In the genomic region with DNA sequence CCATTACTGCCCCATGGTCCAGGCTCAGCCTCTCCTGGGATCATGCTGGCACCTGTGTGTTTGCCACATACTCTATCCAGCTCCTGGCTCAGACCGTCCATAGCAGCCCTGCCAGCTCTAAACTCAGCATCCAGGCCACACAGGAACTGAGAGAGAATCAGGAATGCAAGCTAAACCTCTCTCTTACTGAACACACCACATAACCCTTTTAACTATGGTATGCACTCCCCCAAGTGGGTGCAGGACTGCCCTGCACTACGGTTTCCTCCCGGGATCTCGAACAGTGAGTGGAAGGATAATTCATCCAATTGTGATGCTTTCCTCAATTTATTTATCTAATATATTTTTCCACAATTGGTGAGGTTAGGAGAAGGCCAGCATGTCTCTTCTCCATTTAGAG, we compare ENCODE assay signal across 18 cellular contexts. TPM values are rescaled to one million over a fixed set of nuclear protein-coding genes. Genes with fewer than 3 reads are reported as not detected.
A peak's percentile ranks its signal among the peaks of the same experiment; 100 is the strongest.
DNase-seq lines count a peak whose midpoint lies in the region; ATAC-seq, FAIRE-seq and TF ChIP-seq lines count a peak whose summit lies in the region.
"Had no signal": no experiment of that assay in that cellular context is flagged by ENCODE, and none has a peak within 500 bp of the region (broad histone marks: within the 10 kb centered on the region; RNA-seq: fewer than 3 reads in every experiment).

No MANE protein-coding gene starts in this region.

- no TSS peak for BruUV-seq in HepG2 (replicated peaks; lab: Mats Ljungman, UMichigan)

- DNase-seq in DND-41 (no peak), HT1080 (ENCODE audit: low read depth) (peak; percentile 29), adipocyte (ENCODE audit: low read depth) (peak; percentile 3), HepG2 (ENCODE audit: low spot score) (no peak), urothelium cell line (ENCODE audit: low spot score) (no peak), body of pancreas (no peak), NCI-H1436 treated with DMSO at 0.1 percent for 48 hours (lab: John Stamatoyannopoulos, UW) (no peak), immature natural killer cell (no peak)
- DNase-seq: esophagus squamous epithelium; NCI-H1048; NCI-H2171; NK-92 treated with Interleukin-12 subunit alpha and Interleukin-12 subunit beta, amount 100 ng/mL, for 24 hours had no signal

- H3K36me3 ChIP-seq in DND-41 (ENCODE audit: insufficient read depth, low read length) (no peaks in the 10 kb centered on the region), adipocyte (ENCODE audit: control insufficient read depth, insufficient read depth, low read length, severe bottlenecking) (no peaks in the 10 kb centered on the region), HepG2 (replicated peaks in 1 of 2; ENCODE audit: control insufficient read depth in 1 of 2, insufficient read depth in 2 of 2, low read length in 2 of 2) (no peaks in the 10 kb centered on the region), body of pancreas (replicated peaks in 1 of 2; ENCODE audit: insufficient read depth in 1 of 2, low read depth in 2 of 2) (no peaks in the 10 kb centered on the region)
- H3K36me3 ChIP-seq: ascending aorta, esophagus squamous epithelium, SJSA1 had no signal

- peaks cover 0 to 4% (median 2%) of the 10 kb centered on the region in 3 donors for H3K27me3 Mint-ChIP-seq in immature natural killer cell (ENCODE audit: low read depth in 3 of 3)

- POLR2A ChIA-PET in HepG2 (lab: Yijun Ruan, JAX), result no interaction called here

- no peak for TF ChIP-seq RAD21 in HepG2 (CRISPR knock-in tag; IDR thresholded peaks at IDR 0.05)

- TF ChIP-seq POLR2A in HepG2 (IDR thresholded peaks at IDR 0.05; ENCODE audit: insufficient read depth in 1 of 2, low read depth in 2 of 2, low read length in 2 of 2) (no peak), body of pancreas (IDR thresholded peaks at IDR 0.05) (no peak)

- no peak overlapping the region for H3K27ac Mint-ChIP-seq in immature natural killer cell
- H3K27ac Mint-ChIP-seq: CD14-positive monocyte, progenitor cell of endocrine pancreas had no signal

- no peak for ATAC-seq in DND-41 (ENCODE audit: insufficient read depth, low read depth)
- ATAC-seq in HepG2, result peak; percentile 79
- ATAC-seq in body of pancreas, result no peak
- ATAC-seq: left lobe of liver had no signal

- H3K79me2 ChIP-seq in DND-41 (ENCODE audit: insufficient read depth, low read length), result no peaks in the 10 kb centered on the region
- no peaks in the 10 kb centered on the region for H3K79me2 ChIP-seq in HepG2 (ENCODE audit: insufficient read depth, low read length)

- H4K20me1 ChIP-seq in DND-41 (ENCODE audit: insufficient read depth, low read length) (no peaks in the 10 kb centered on the region), HepG2 (ENCODE audit: insufficient read depth, low read length) (no peaks in the 10 kb centered on the region)

- H2AFZ ChIP-seq in DND-41 (ENCODE audit: low read depth, low read length), result no peak overlapping the region
- H2AFZ ChIP-seq in HepG2 (ENCODE audit: low read length), result no peak overlapping the region

- no peak overlapping the region for H3K4me3 ChIP-seq in DND-41 (ENCODE audit: low read depth in 1 of 2, low read length in 2 of 2)
- H3K4me3 ChIP-seq in adipocyte (ENCODE audit: low read length), result no peak overlapping the region
- no peak overlapping the region for H3K4me3 ChIP-seq in HepG2 (replicated peaks in 1 of 3; ENCODE audit: insufficient read depth in 1 of 3, low read depth in 2 of 3, low read length in 3 of 3)
- no peak overlapping the region for H3K4me3 ChIP-seq in body of pancreas
- H3K4me3 ChIP-seq: ascending aorta, esophagus squamous epithelium, SJSA1 had no signal

- no peak overlapping the region for H3K4me2 ChIP-seq in DND-41 (ENCODE audit: insufficient read depth, low read length)
- no peak overlapping the region for H3K4me2 ChIP-seq in HepG2 (ENCODE audit: low read depth, low read length)

- H3K36me3 Mint-ChIP-seq in immature natural killer cell, result peaks cover 0 to 3% (median 0%) of the 10 kb centered on the region in 3 donors
- H3K36me3 Mint-ChIP-seq: CD14-positive monocyte had no signal

- H3K9ac ChIP-seq in DND-41 (ENCODE audit: low read depth, low read length), result no peak overlapping the region
- H3K9ac ChIP-seq in adipocyte (ENCODE audit: low read length), result no peak overlapping the region
- no peak overlapping the region for H3K9ac ChIP-seq in HepG2 (ENCODE audit: insufficient read depth, low read depth, low read length)

- no peak for TF ChIP-seq EP300 in HepG2 (IDR thresholded peaks at IDR 0.05; ENCODE audit: low read depth in 2 of 2, low read length in 2 of 2)
- TF ChIP-seq EP300 in HepG2 (CRISPR knock-in tag; IDR thresholded peaks at IDR 0.05; ENCODE audit: borderline replicate concordance), result no peak

- CTCF ChIA-PET in HepG2 (lab: Yijun Ruan, JAX; ENCODE audit: low intra/inter-chr PET ratio, low total read pairs), result no interaction called here

- H3K27me3 ChIP-seq in DND-41 (ENCODE audit: insufficient read depth, low read length, poor library complexity) (peaks cover 16% of the 10 kb centered on the region), adipocyte (replicated peaks; ENCODE audit: control insufficient read depth, insufficient read depth, low read length) (peaks cover 14% of the 10 kb centered on the region), HepG2 (ENCODE audit: control insufficient read depth in 1 of 2, insufficient read depth in 2 of 2, low read length in 2 of 2) (no peaks in the 10 kb centered on the region), body of pancreas (no peaks in the 10 kb centered on the region)
- H3K27me3 ChIP-seq: ascending aorta had no signal

- H3K9me3 Mint-ChIP-seq in immature natural killer cell, result no peaks in the 10 kb centered on the region

- no peak overlapping the region for H3K4me3 Mint-ChIP-seq in immature natural killer cell

- FAIRE-seq in HepG2 (lab: Jason Lieb, UNC) (no peak), urothelium cell line (lab: Jason Lieb, UNC) (no peak)
- FAIRE-seq: GM18507 had no signal

- no peak overlapping the region for H3K27ac ChIP-seq in DND-41 (ENCODE audit: low read length)
- H3K27ac ChIP-seq in HepG2 (ENCODE audit: extremely low read length, insufficient read depth, low read length), result no peak overlapping the region
- H3K27ac ChIP-seq in body of pancreas, result no peak overlapping the region
- H3K27ac ChIP-seq: ascending aorta, esophagus squamous epithelium, SJSA1 had no signal

- H3K9me3 ChIP-seq in DND-41 (ENCODE audit: insufficient read depth, low read length, severe bottlenecking) (no peaks in the 10 kb centered on the region), adipocyte (ENCODE audit: control insufficient read depth, low read length) (no peaks in the 10 kb centered on the region), HepG2 (ENCODE audit: low read length) (no peaks in the 10 kb centered on the region), body of pancreas (no peaks in the 10 kb centered on the region)
- H3K9me3 ChIP-seq: ascending aorta, esophagus squamous epithelium, SJSA1 had no signal

- in situ Hi-C loops in HepG2 (cut with HindIII; ENCODE audit: extremely low pct_ligation_motif_present, low pct_unique_long_range_greater_than_20kb), result no loop called here

- peaks cover 22 to 25% of the 10 kb centered on the region in 2 donors for H3K4me1 Mint-ChIP-seq in immature natural killer cell

- TF ChIP-seq CTCF in DND-41 (IDR thresholded peaks at IDR 0.05; ENCODE audit: borderline replicate concordance, extremely low read depth, low read length, poor library complexity, severe bottlenecking) (peak; percentile 23), HepG2 (CRISPR knock-in tag; IDR thresholded peaks at IDR 0.05) (peak; percentile 41), body of pancreas (IDR thresholded peaks at IDR 0.05) (no peak)

- intact Hi-C loops in HepG2 (cut with micrococcal nuclease; ENCODE audit: unreplicated experiment), result no loop called here
- intact Hi-C loops in body of pancreas (cut with DNase I), result no loop called here

- no peaks in the 10 kb centered on the region for H3K4me1 ChIP-seq in DND-41 (ENCODE audit: insufficient read depth, low read length)
- peaks cover 11% of the 10 kb centered on the region for H3K4me1 ChIP-seq in adipocyte (ENCODE audit: control insufficient read depth, insufficient read depth, low read length)
- H3K4me1 ChIP-seq in HepG2 (ENCODE audit: insufficient read depth, low read length), result no peaks in the 10 kb centered on the region
- no peaks in the 10 kb centered on the region for H3K4me1 ChIP-seq in body of pancreas
- H3K4me1 ChIP-seq: ascending aorta, esophagus squamous epithelium, SJSA1 had no signal

- WGBS in HepG2 (ENCODE audit: low lambda C conversion rate), result 1% methylated on average over 4 of the region's 4 CpGs
- WGBS in body of pancreas, 2 donors, result 77 to 90% methylated on average over 4 of the region's 4 CpGs

TF ChIP-seq in HepG2, 621 proteins besides CTCF, POLR2A, EP300 and RAD21:
- peak; percentile 40 for TF ChIP-seq STAG1 (CRISPR knock-in tag; IDR thresholded peaks at IDR 0.05)
- no peak for TF ChIP-seq DNMT3B (CRISPR knock-in tag; conservative IDR thresholded peaks at IDR 0.05)
TF ChIP-seq in HepG2: peak in this region for 1.

RNA-seq across cellular contexts. Expression of gene ZNF800, which starts 17.1 kb away (rescaled TPM):
- 12.8 and 24.9 TPM in 2 replicates for total RNA-seq in HT1080 (2014; rRNA removed; shearing (Covaris generic))
- 17.4 and 24.2 TPM in 2 replicates for polyA plus RNA-seq in HT1080 (2015; cell fraction: cytosol; rRNA removed)
- polyA plus RNA-seq in HT1080 (2015; cell fraction: nucleus; rRNA removed), result 43.7 and 48.6 TPM in 2 replicates
- total RNA-seq in HepG2 (2016; rRNA removed; fragmentation: Illumina TruSeq; extraction: Trizol) (12.7 and 13.7 TPM in 2 replicates), body of pancreas (10 to 100 TPM; 20.0 to 23.7 TPM)
- 3.6 and 6.0 TPM in 2 replicates for total RNA-seq in HepG2 (2016; cell fraction: cytosol; rRNA removed; fragmentation: Illumina TruSeq; extraction: Trizol; ENCODE audit: low read depth)
- total RNA-seq in HepG2 (2016; cell fraction: insoluble cytoplasmic fraction; rRNA removed; fragmentation: Illumina TruSeq; extraction: Trizol), result 12.3 and 16.2 TPM in 2 replicates
- total RNA-seq in HepG2 (2016; cell fraction: membrane; rRNA removed; fragmentation: Illumina TruSeq; extraction: Trizol), result 8.6 and 10.9 TPM in 2 replicates
- 19.8 and 22.2 TPM in 2 replicates for total RNA-seq in HepG2 (2016; cell fraction: nucleus; rRNA removed; fragmentation: Illumina TruSeq; extraction: Trizol)
- polyA plus RNA-seq in HepG2 (2011; rRNA removed) (5.3 and 7.1 TPM in 2 replicates), immature natural killer cell (10 to 100 TPM; 32.6 to 67.8 (median 33.4) TPM)
- 2.1 and 4.5 TPM in 2 replicates for polyA plus RNA-seq in HepG2 (2011; cell fraction: cytosol; rRNA removed)
- 11.8 and 13.5 TPM in 2 replicates for polyA plus RNA-seq in HepG2 (2011; cell fraction: nucleus; rRNA removed)
- polyA plus RNA-seq in HepG2 (2012), result 5.5 and 7.3 TPM in 2 replicates
- polyA plus RNA-seq in HepG2 (2016; cell fraction: cytosol; fragmentation: Illumina TruSeq; extraction: Trizol; ENCODE audit: low read depth), result 0.34 and 0.62 TPM in 2 replicates
- polyA plus RNA-seq in HepG2 (2016; cell fraction: insoluble cytoplasmic fraction; fragmentation: Illumina TruSeq; extraction: Trizol; ENCODE audit: low read depth), result 8.3 and 8.5 TPM in 2 replicates
- polyA plus RNA-seq in HepG2 (2016; cell fraction: membrane; fragmentation: Illumina TruSeq; extraction: Trizol; ENCODE audit: low read depth), result 1.1 and 1.2 TPM in 2 replicates
- polyA plus RNA-seq in HepG2 (2016; cell fraction: nucleus; fragmentation: Illumina TruSeq; extraction: Trizol; ENCODE audit: insufficient read depth, low read depth), result 21.9 and 22.5 TPM in 2 replicates
- polyA minus RNA-seq in HepG2 (2011; rRNA and poly(A)+ RNA removed; ENCODE audit: low replicate concordance), result 5.9 and 15.6 TPM in 2 replicates
- 10.8 and 14.6 TPM in 2 replicates for polyA minus RNA-seq in HepG2 (2011; cell fraction: cytosol; rRNA and poly(A)+ RNA removed)
- 62.7 and 74.1 TPM in 2 replicates for polyA minus RNA-seq in HepG2 (2011; cell fraction: nucleus; rRNA and poly(A)+ RNA removed)

Comparison
In these comparisons a context has a peak if more than half of its experiments do, and no peak if none do; other contexts are left out.
1. DNase-seq: peak in HT1080 (single experiment) and adipocyte (single experiment); none in DND-41 (single experiment), HepG2 (single experiment), urothelium cell line (single experiment), body of pancreas (0 of 4), NCI-H1436 treated with DMSO at 0.1 percent for 48 hours (single experiment) and immature natural killer cell (0 of 3).
2. CTCF ChIP-seq: peak in DND-41 (single experiment) and HepG2 (single experiment); none in body of pancreas (0 of 7).